ENCODE assay signal across 17 cellular contexts in the genomic region with DNA sequence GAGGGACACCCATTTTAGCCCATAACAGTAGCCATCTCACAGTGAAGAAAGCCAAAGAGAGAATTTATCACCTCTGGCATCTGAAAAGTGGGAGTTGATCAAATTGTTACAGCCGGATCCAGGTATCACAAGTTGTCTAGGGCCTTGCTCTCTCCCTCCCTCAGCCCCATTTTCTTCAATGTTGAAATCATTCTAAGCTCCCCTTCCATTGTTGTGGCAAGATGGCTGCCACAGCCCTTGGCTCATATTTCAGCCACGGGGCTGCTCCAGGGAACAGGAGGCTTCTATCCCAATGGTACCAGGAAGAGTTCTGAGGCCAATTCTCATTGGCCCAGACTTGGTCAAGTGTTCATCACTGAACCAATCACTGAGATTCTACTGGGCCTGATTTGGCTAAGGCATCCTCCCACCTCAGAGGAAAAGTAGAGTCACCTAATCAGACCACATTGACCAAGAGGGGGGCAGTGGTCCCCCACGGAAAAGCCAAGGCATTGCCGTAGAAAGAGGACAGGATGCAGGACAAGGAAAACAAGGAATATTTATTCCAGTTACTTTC.
"Had no signal": no experiment of that assay in that cellular context is flagged by ENCODE, and none has a peak within 500 bp of the region (broad histone marks: within the 10 kb centered on the region; RNA-seq: fewer than 3 reads in every experiment).

No MANE protein-coding gene starts in this region.

- H3K4me1 ChIP-seq: body of pancreas, foreskin keratinocyte, lower lobe of right lung, prostate gland, right atrium auricular region had no signal

- DNase-seq: activated CD4-positive, alpha-beta T cell treated with anti-CD3 and anti-CD28 coated beads, Interleukin-2, amount 50 U/mL, for 48 hours; activated naive CD4-positive, alpha-beta T cell; activated naive CD8-positive, alpha-beta T cell treated with anti-CD3 and anti-CD28 coated beads for 36 hours; dorsolateral prefrontal cortex; foreskin keratinocyte; lower lobe of right lung; nephron progenitor cell; stimulated activated CD4-positive, alpha-beta T cell treated with anti-CD3 and anti-CD28 coated beads, Interleukin-12 subunit alpha, Interleukin-12 subunit beta, amount 100 ng/mL, for 4 hours; stimulated activated CD4-positive, alpha-beta T cell treated with anti-CD3 and anti-CD28 coated beads, Interleukin-1b, Interleukin-23, amount 100 ng/mL, for 48 hours; stimulated activated CD8-positive, alpha-beta memory T cell treated with anti-CD3 and anti-CD28 coated beads, Interleukin-4, amount 100 ng/mL, for 48 hours; stimulated activated naive CD4-positive, alpha-beta T cell; WERI-Rb-1 had no signal

- H3K4me3 ChIP-seq: body of pancreas, dorsolateral prefrontal cortex, hepatocyte, lower lobe of right lung, prostate gland, right atrium auricular region had no signal

- H3K27ac ChIP-seq: body of pancreas, dorsolateral prefrontal cortex, epithelial cell of prostate, foreskin keratinocyte, hepatocyte, lower lobe of right lung, prostate gland, right atrium auricular region, WERI-Rb-1 had no signal

- H3K27me3 ChIP-seq: body of pancreas, foreskin keratinocyte, hepatocyte, right atrium auricular region had no signal

- H3K9me3 ChIP-seq: body of pancreas, lower lobe of right lung, prostate gland, right atrium auricular region had no signal

- ATAC-seq: body of pancreas, foreskin keratinocyte, lower lobe of right lung had no signal

- H3K36me3 ChIP-seq: lower lobe of right lung, prostate gland, right atrium auricular region, WERI-Rb-1 had no signal
